ENCODE assay signal across 8 cellular contexts in the genomic region with DNA sequence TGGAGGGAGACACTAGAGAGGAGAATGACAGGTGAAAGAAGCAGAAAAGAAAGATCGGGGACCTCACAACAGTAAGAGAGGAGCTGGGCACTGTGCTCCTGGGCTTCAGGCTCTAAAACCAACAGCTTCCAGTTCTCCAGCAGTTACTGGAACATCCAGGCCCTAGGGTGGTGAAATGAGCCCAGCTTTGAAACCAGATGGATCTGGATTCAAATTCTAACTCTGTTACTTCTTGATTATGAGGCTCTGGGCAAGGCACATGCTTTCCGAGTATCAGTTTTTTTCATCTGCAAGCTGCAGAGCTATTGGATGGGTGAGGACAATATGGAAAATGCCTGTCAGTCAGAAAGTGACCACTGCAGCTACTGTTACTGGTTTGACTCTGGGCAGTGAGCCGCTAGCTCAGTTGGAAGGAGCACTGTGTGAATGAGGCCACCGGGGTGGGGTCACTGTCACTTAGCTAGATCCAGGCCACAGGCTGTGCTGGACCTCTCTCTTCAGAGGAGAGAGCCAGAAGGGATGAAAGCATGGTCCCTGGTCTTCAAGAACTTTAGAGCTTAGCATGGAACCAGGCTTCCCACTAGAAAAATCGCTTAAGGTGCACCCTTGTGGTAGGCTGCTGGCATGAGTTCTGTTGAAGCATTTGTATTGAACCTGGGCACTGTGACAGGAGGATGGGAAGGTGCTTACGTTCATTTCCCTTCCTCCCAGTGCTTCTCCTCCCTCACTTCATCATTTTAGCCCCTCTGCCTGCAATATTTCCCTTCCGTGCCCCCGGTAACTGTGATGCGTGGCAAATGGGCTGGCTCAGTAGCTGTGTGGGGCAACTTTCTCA. TPM values are rescaled to one million over a fixed set of nuclear protein-coding genes. Genes with fewer than 3 reads are reported as not detected.
DNase-seq lines count a peak whose midpoint lies in the region; ATAC-seq and TF ChIP-seq lines count a peak whose summit lies in the region.

No MANE protein-coding gene starts in this region.

- peak; percentile 79 for DNase-seq in M059J (ENCODE audit: low read depth)
- peak; percentile 63 for DNase-seq in choroid plexus epithelial cell (ENCODE audit: low read depth)
- no peak for DNase-seq in nephron progenitor cell
- DNase-seq in activated CD4-positive, alpha-beta memory T cell treated with anti-CD3 and anti-CD28 coated beads for 36 hours, result no peak
- DNase-seq in GM03348 (ENCODE audit: low spot score), result no peak
- DNase-seq in NCI-H446 treated with DMSO at 0.1 percent for 48 hours (lab: John Stamatoyannopoulos, UW), result no peak

- CTCF ChIA-PET in activated CD4-positive, alpha-beta memory T cell treated with anti-CD3 and anti-CD28 coated beads for 36 hours (lab: Charles Lee), result interaction anchor here (0.9 to 13.4 kb wide), 7 partner anchors 7 to 200 kb away, joined by 3 to 180 read pairs (median 4); no protein-coding TSS in a partner anchor

- no peaks in the 10 kb centered on the region for H3K27me3 Mint-ChIP-seq in nephron progenitor cell (ENCODE audit: low read depth, poor library complexity)
- no peaks in the 10 kb centered on the region for H3K27me3 Mint-ChIP-seq in activated CD4-positive, alpha-beta memory T cell treated with anti-CD3 and anti-CD28 coated beads for 36 hours

- intact Hi-C loops in activated CD4-positive, alpha-beta memory T cell treated with anti-CD3 and anti-CD28 coated beads for 36 hours (cut with micrococcal nuclease), result loop anchor here (2.0 to 5.0 kb wide), 2 partner anchors 95 to 165 kb away; partner anchors contain the start of gene VPS45

- H3K27ac Mint-ChIP-seq in nephron progenitor cell, result peak overlapping the region; percentile 98
- H3K27ac Mint-ChIP-seq in activated CD4-positive, alpha-beta memory T cell treated with anti-CD3 and anti-CD28 coated beads for 36 hours, result no peak overlapping the region

- H3K9me3 Mint-ChIP-seq in nephron progenitor cell, result no peaks in the 10 kb centered on the region
- no peaks in the 10 kb centered on the region for H3K9me3 Mint-ChIP-seq in activated CD4-positive, alpha-beta memory T cell treated with anti-CD3 and anti-CD28 coated beads for 36 hours

- peaks cover 43% of the 10 kb centered on the region for H3K36me3 Mint-ChIP-seq in nephron progenitor cell (ENCODE audit: low read depth)
- H3K36me3 Mint-ChIP-seq in activated CD4-positive, alpha-beta memory T cell treated with anti-CD3 and anti-CD28 coated beads for 36 hours, result peaks cover 17% of the 10 kb centered on the region

- peak overlapping the region; percentile 32 for H3K9ac ChIP-seq in ES-I3 (ENCODE audit: low read depth, low read length)

- H3K9me3 ChIP-seq in ES-I3 (ENCODE audit: control insufficient read depth, insufficient read depth, low read length), result no peaks in the 10 kb centered on the region

- H3K4me1 Mint-ChIP-seq in nephron progenitor cell, result peaks cover 80% of the 10 kb centered on the region
- peaks cover 41% of the 10 kb centered on the region for H3K4me1 Mint-ChIP-seq in activated CD4-positive, alpha-beta memory T cell treated with anti-CD3 and anti-CD28 coated beads for 36 hours (ENCODE audit: low read depth)

- H3K4me3 ChIP-seq in choroid plexus epithelial cell (ENCODE audit: low read depth, low read length), result no peak overlapping the region

- peak overlapping the region; percentile 74 for H3K4me3 Mint-ChIP-seq in nephron progenitor cell
- no peak overlapping the region for H3K4me3 Mint-ChIP-seq in activated CD4-positive, alpha-beta memory T cell treated with anti-CD3 and anti-CD28 coated beads for 36 hours

- TF ChIP-seq CTCF in choroid plexus epithelial cell (conservative IDR thresholded peaks at IDR 0.05; ENCODE audit: low read depth, low read length) (peak; percentile 34), nephron progenitor cell (IDR thresholded peaks at IDR 0.05) (no peak)

- POLR2A ChIA-PET in activated CD4-positive, alpha-beta memory T cell treated with anti-CD3 and anti-CD28 coated beads for 36 hours (lab: Charles Lee), result interaction anchor here (0.6 to 1.8 kb wide), 5 partner anchors 9 to 277 kb away, joined by 3 to 4 read pairs (median 4); partner anchors contain the start of gene PLEKHO1

- ATAC-seq in HG02759 (IDR thresholded peaks at IDR 0.05; ENCODE audit: unreplicated experiment), result no peak

- peaks cover 23% of the 10 kb centered on the region for H3K4me1 ChIP-seq in ES-I3 (ENCODE audit: insufficient read depth, low read length)

- no peaks in the 10 kb centered on the region for H3K36me3 ChIP-seq in ES-I3 (ENCODE audit: insufficient read depth, low read length)

RNA-seq across cellular contexts. Expression of gene PLEKHO1, which starts 12.2 kb away (rescaled TPM):
- total RNA-seq in M059J (2014; rRNA removed; shearing (Covaris generic)), result 34.9 and 46.8 TPM in 2 replicates
- 10 to 100 TPM; 28.7 to 31.8 TPM for total RNA-seq in activated CD4-positive, alpha-beta memory T cell treated with anti-CD3 and anti-CD28 coated beads for 36 hours

Comparison
In these comparisons a context has a peak if more than half of its experiments do, and no peak if none do; other contexts are left out.
1. DNase-seq: peak in M059J (single experiment) and choroid plexus epithelial cell (single experiment); none in nephron progenitor cell (single experiment), activated CD4-positive, alpha-beta memory T cell treated with anti-CD3 and anti-CD28 coated beads for 36 hours (single experiment), GM03348 (single experiment) and NCI-H446 treated with DMSO at 0.1 percent for 48 hours (single experiment).